8 cellular contexts compared by ENCODE assay signal in genomic region chr7:83648464-83649241, GRCh38. TPM values are rescaled to one million over a fixed set of nuclear protein-coding genes. Genes with fewer than 3 reads are reported as not detected.
DNase-seq lines count a peak whose midpoint lies in the region; ATAC-seq and TF ChIP-seq lines count a peak whose summit lies in the region.

TSS of gene SEMA3E (minus strand) at chr7:83649139.

- H3K27ac Mint-ChIP-seq in activated CD4-positive, alpha-beta memory T cell treated with anti-CD3 and anti-CD28 coated beads for 36 hours = no peak within 1 kb of the TSS
- peak within 1 kb of the TSS in 1 of 2 donors; percentile 3 for H3K27ac Mint-ChIP-seq in T-cell

- peak within 1 kb of the TSS; percentile 77 for H3K4me2 ChIP-seq in HCT116 (ENCODE audit: low read length)

- H3K4me3 Mint-ChIP-seq in activated CD4-positive, alpha-beta memory T cell treated with anti-CD3 and anti-CD28 coated beads for 36 hours = no peak within 1 kb of the TSS
- no peak within 1 kb of the TSS for H3K4me3 Mint-ChIP-seq in T-cell

- H3K9me3 ChIP-seq in HCT116 (ENCODE audit: control insufficient read depth in 1 of 2, insufficient read depth in 1 of 2, low read depth in 1 of 2, low read length in 2 of 2) = no peaks in the 10 kb centered on the region
- H3K9me3 ChIP-seq in adipocyte (ENCODE audit: control insufficient read depth, low read length) = no peaks in the 10 kb centered on the region
- H3K9me3 ChIP-seq in subcutaneous abdominal adipose tissue (ENCODE audit: control insufficient read depth in 5 of 5, low read length in 5 of 5) = peaks cover 0 to 3% (median 0%) of the 10 kb centered on the region in 5 donors

- CTCF ChIA-PET in HCT116 (lab: Charles Lee) (interaction anchor here (0.6 to 0.7 kb wide), 2 partner anchors 135 to 233 kb away, joined by 3 read pairs; no protein-coding TSS in a partner anchor), T-cell (lab: Charles Lee) (interaction anchor here in 1 of 2 donors (0.6 kb wide), 1 partner anchor 650 kb away, joined by 4 read pairs; no protein-coding TSS in a partner anchor)
- CTCF ChIA-PET in activated CD4-positive, alpha-beta memory T cell treated with anti-CD3 and anti-CD28 coated beads for 36 hours (lab: Charles Lee) = no interaction called here

- no peaks in the 10 kb centered on the region for H3K27me3 ChIP-seq in HCT116 (ENCODE audit: insufficient read depth, low read length)
- no peaks in the 10 kb centered on the region for H3K27me3 ChIP-seq in adipocyte (replicated peaks; ENCODE audit: control insufficient read depth, insufficient read depth, low read length)
- H3K27me3 ChIP-seq in subcutaneous abdominal adipose tissue (ENCODE audit: control insufficient read depth in 5 of 5, insufficient read depth in 4 of 5, low read length in 5 of 5) = no peaks in the 10 kb centered on the region

- H3K4me1 Mint-ChIP-seq in activated CD4-positive, alpha-beta memory T cell treated with anti-CD3 and anti-CD28 coated beads for 36 hours (ENCODE audit: low read depth) = no peaks in the 10 kb centered on the region
- no peaks in the 10 kb centered on the region for H3K4me1 Mint-ChIP-seq in T-cell

- TF ChIP-seq RAD21 in HCT116 (IDR thresholded peaks at IDR 0.05; ENCODE audit: low read depth) = no peak

- peaks cover 4% of the 10 kb centered on the region for H3K27me3 Mint-ChIP-seq in activated CD4-positive, alpha-beta memory T cell treated with anti-CD3 and anti-CD28 coated beads for 36 hours
- H3K27me3 Mint-ChIP-seq in T-cell = peaks cover 4 to 9% of the 10 kb centered on the region in 2 donors

- no peak for TF ChIP-seq POLR2A in HCT116 (IDR thresholded peaks at IDR 0.05; ENCODE audit: borderline replicate concordance, extremely low read depth, insufficient read depth, insufficient read length)

- RAD21 ChIA-PET in HCT116 (lab: Charles Lee; ENCODE audit: low non-redundant PET in 1 of 2, low total read pairs in 2 of 2, uncharacterized antibody in 2 of 2, unreplicated experiment in 2 of 2) = interaction anchor here in 1 of 2 experiments (0.6 kb wide), 1 partner anchor 1164 kb away, joined by 3 read pairs; no protein-coding TSS in a partner anchor

- H2AFZ ChIP-seq in HCT116 (ENCODE audit: low read depth, low read length, poor library complexity, severe bottlenecking) = peak within 1 kb of the TSS; percentile 70

- no peaks in the 10 kb centered on the region for H3K9me3 Mint-ChIP-seq in activated CD4-positive, alpha-beta memory T cell treated with anti-CD3 and anti-CD28 coated beads for 36 hours
- peaks cover 0 to 3% (median 3%) of the 10 kb centered on the region in 3 donors for H3K9me3 Mint-ChIP-seq in T-cell

- DNase-seq in HCT116 (ENCODE audit: low read depth, low spot score) (peak; percentile 15), adipocyte (ENCODE audit: low read depth) (peak; percentile 56), iris pigment epithelial cell (ENCODE audit: low read depth) (peak; percentile 46), T-cell (no peak)
- DNase-seq in activated CD4-positive, alpha-beta T cell treated with anti-CD3 and anti-CD28 coated beads, Interleukin-2, amount 50 U/mL, for 4 hours = no peak
- no peak for DNase-seq in activated CD4-positive, alpha-beta memory T cell treated with anti-CD3 and anti-CD28 coated beads for 36 hours

- peak; percentile 86 for ATAC-seq in HCT116
- no peak for ATAC-seq in HG03442 (IDR thresholded peaks at IDR 0.05; ENCODE audit: unreplicated experiment)
- ATAC-seq in T-cell (replicated peaks in 1 of 4) = no peak

- H3K36me3 ChIP-seq in HCT116 (ENCODE audit: control insufficient read depth in 1 of 2, insufficient read depth in 2 of 2, low read length in 2 of 2) (no peaks in the 10 kb centered on the region), adipocyte (ENCODE audit: control insufficient read depth, insufficient read depth, low read length, severe bottlenecking) (no peaks in the 10 kb centered on the region), subcutaneous abdominal adipose tissue (ENCODE audit: control insufficient read depth in 5 of 5, insufficient read depth in 5 of 5, low read length in 5 of 5) (no peaks in the 10 kb centered on the region)

- no peak for TF ChIP-seq CTCF in HCT116 (IDR thresholded peaks at IDR 0.05 in 2 of 3, conservative IDR thresholded peaks at IDR 0.05 in 1 of 3; ENCODE audit: borderline replicate concordance in 1 of 3, insufficient read depth in 1 of 3, low read depth in 2 of 3, low read length in 2 of 3)

- intact Hi-C loops in HCT116 (cut with micrococcal nuclease) = no loop called here
- intact Hi-C loops in activated CD4-positive, alpha-beta memory T cell treated with anti-CD3 and anti-CD28 coated beads for 36 hours (cut with micrococcal nuclease) = no loop called here

- H3K9me2 ChIP-seq in HCT116 (ENCODE audit: insufficient read depth) = no peaks in the 10 kb centered on the region

- H3K4me1 ChIP-seq in HCT116 (ENCODE audit: control insufficient read depth in 1 of 2, insufficient read depth in 2 of 2, low read length in 2 of 2) (peaks cover 0 to 3% of the 10 kb centered on the region in 2 experiments; a peak in 1 of 4 replicates), adipocyte (ENCODE audit: control insufficient read depth, insufficient read depth, low read length) (peaks cover 10% of the 10 kb centered on the region), subcutaneous abdominal adipose tissue (ENCODE audit: control insufficient read depth in 5 of 5, insufficient read depth in 5 of 5, low read length in 5 of 5) (peaks cover 0 to 12% (median 8%) of the 10 kb centered on the region in 5 donors)

- H3K9ac ChIP-seq in HCT116 (ENCODE audit: low read length) = peak within 1 kb of the TSS; percentile 31
- H3K9ac ChIP-seq in adipocyte (ENCODE audit: low read length) = peak within 1 kb of the TSS; percentile 67
- H3K9ac ChIP-seq in subcutaneous abdominal adipose tissue (ENCODE audit: low read length in 5 of 5) = peak within 1 kb of the TSS in 4 of 5 donors; percentile 22 to 64 (median 56)

- no peaks in the 10 kb centered on the region for H4K20me1 ChIP-seq in HCT116 (ENCODE audit: insufficient read depth)

- no peaks in the 10 kb centered on the region for H3K79me2 ChIP-seq in HCT116 (ENCODE audit: insufficient read depth, low read length)

- H3K27ac ChIP-seq in HCT116 (ENCODE audit: low read depth, low read length) (no peak within 1 kb of the TSS; the same call in 1 of the 2 replicates), subcutaneous abdominal adipose tissue (ENCODE audit: low read depth, low read length) (no peak within 1 kb of the TSS)

- no peaks in the 10 kb centered on the region for H3K36me3 Mint-ChIP-seq in activated CD4-positive, alpha-beta memory T cell treated with anti-CD3 and anti-CD28 coated beads for 36 hours
- no peaks in the 10 kb centered on the region for H3K36me3 Mint-ChIP-seq in T-cell

- BruUV-seq in HCT116 (replicated peaks; lab: Mats Ljungman, UMichigan) = no TSS peak

- POLR2A ChIA-PET in HCT116 (lab: Charles Lee) = interaction anchor here (0.7 kb wide), 1 partner anchor 34 kb away, joined by 4 read pairs; no protein-coding TSS in a partner anchor
- POLR2A ChIA-PET in activated CD4-positive, alpha-beta memory T cell treated with anti-CD3 and anti-CD28 coated beads for 36 hours (lab: Charles Lee) = no interaction called here
- POLR2A ChIA-PET in T-cell (lab: Charles Lee) = interaction anchor here in 1 of 2 donors (0.6 kb wide), 1 partner anchor 429 kb away, joined by 8 read pairs; no protein-coding TSS in a partner anchor

- H3K4me3 ChIP-seq in HCT116 (replicated peaks in 1 of 2; ENCODE audit: low read depth in 1 of 2, low read length in 2 of 2) (peak within 1 kb of the TSS; percentile 34 to 57), adipocyte (ENCODE audit: low read length) (peak within 1 kb of the TSS; percentile 85), subcutaneous abdominal adipose tissue (ENCODE audit: low read depth in 1 of 5, low read length in 5 of 5) (peak within 1 kb of the TSS; percentile 55 to 85 (median 64))

TF ChIP-seq in HCT116, 20 proteins besides CTCF, POLR2A, EP300 and RAD21:
- TF ChIP-seq CEBPB (IDR thresholded peaks at IDR 0.05; ENCODE audit: low read depth) (no peak), POLR2AphosphoS5 (IDR thresholded peaks at IDR 0.05; ENCODE audit: low read depth, low read length) (no peak), SP1 (IDR thresholded peaks at IDR 0.05; ENCODE audit: low read depth) (0 out of 2 replicates have a peak, but pooled peaks have one; percentile 13), ATF3 (IDR thresholded peaks at IDR 0.05) (no peak), MAX (IDR thresholded peaks at IDR 0.05) (peak; percentile 56), FOSL1 (IDR thresholded peaks at IDR 0.05; ENCODE audit: low read depth) (no peak)

RNA-seq across cellular contexts. Expression of gene SEMA3E, which starts in this region (rescaled TPM):
- 1.6 TPM for total RNA-seq in HCT116 (2021; ENCODE audit: unreplicated experiment)
- 0.54 and 0.94 TPM in 2 replicates for polyA plus RNA-seq in HCT116 (2012)
- not detected for total RNA-seq in activated CD4-positive, alpha-beta memory T cell treated with anti-CD3 and anti-CD28 coated beads for 36 hours
- not detected for total RNA-seq in T-cell

Comparison
In these comparisons a context has a peak if more than half of its experiments do, and no peak if none do; other contexts are left out.
1. DNase-seq: peak in HCT116 (single experiment), adipocyte (single experiment) and iris pigment epithelial cell (single experiment); none in activated CD4-positive, alpha-beta T cell treated with anti-CD3 and anti-CD28 coated beads, Interleukin-2, amount 50 U/mL, for 4 hours (0 of 2), activated CD4-positive, alpha-beta memory T cell treated with anti-CD3 and anti-CD28 coated beads for 36 hours (single experiment) and T-cell (0 of 34).
2. Peak in every context shown above with its lines, with median percentiles within 50 percentile points of each other: H3K4me3 ChIP-seq and H3K9ac ChIP-seq.